Comparison of ENCODE assay signal across 15 cellular contexts in genomic region chr7:125126376-125126775, GRCh38.
DNase-seq lines count a peak whose midpoint lies in the region; TF ChIP-seq lines count a peak whose summit lies in the region.
"Had no signal": no experiment of that assay in that cellular context is flagged by ENCODE, and none has a peak within 500 bp of the region (broad histone marks: within the 10 kb centered on the region; RNA-seq: fewer than 3 reads in every experiment).

No MANE protein-coding gene starts in this region.

- peaks cover 13% of the 10 kb centered on the region for H3K4me1 Mint-ChIP-seq in neural crest cell
- H3K4me1 Mint-ChIP-seq: CD4-positive, alpha-beta memory T cell had no signal

- in situ Hi-C loops in astrocyte of the cerebellum (cut with HindIII; ENCODE audit: low sequenced_read_pairs) (no loop called here), G401 (cut with HindIII; ENCODE audit: low sequenced_read_pairs) (no loop called here)

- H3K36me3 ChIP-seq in SJCRH30 (no peaks in the 10 kb centered on the region), spleen (no peaks in the 10 kb centered on the region)
- H3K36me3 ChIP-seq: BE2C had no signal

- H3K9me3 Mint-ChIP-seq in neural crest cell = peaks cover 9% of the 10 kb centered on the region

- intact Hi-C loops in spleen (cut with DNase I; ENCODE audit: low total_unique reads) = no loop called here

- H3K4me3 ChIP-seq in SJCRH30 (no peak overlapping the region), astrocyte of the cerebellum (ENCODE audit: low read depth, low read length) (no peak overlapping the region), fibroblast of pulmonary artery (replicated peaks; ENCODE audit: low read depth, low read length) (no peak overlapping the region), spleen (no peak overlapping the region)

- peaks cover 20% of the 10 kb centered on the region for H3K4me1 ChIP-seq in SJCRH30
- H3K4me1 ChIP-seq in spleen = no peaks in the 10 kb centered on the region
- H3K4me1 ChIP-seq: BE2C had no signal

- H3K27me3 Mint-ChIP-seq in neural crest cell (ENCODE audit: low read depth) = no peaks in the 10 kb centered on the region
- H3K27me3 Mint-ChIP-seq: CD4-positive, alpha-beta memory T cell had no signal

- no peak overlapping the region for H3K4me3 Mint-ChIP-seq in neural crest cell
- H3K4me3 Mint-ChIP-seq: CD4-positive, alpha-beta memory T cell had no signal

- H3K27ac Mint-ChIP-seq in neural crest cell (ENCODE audit: unreplicated experiment) = peak overlapping the region; percentile 81
- H3K27ac Mint-ChIP-seq: CD4-positive, alpha-beta memory T cell had no signal

- H3K9me3 ChIP-seq in SJCRH30 (replicated peaks) = no peaks in the 10 kb centered on the region
- peaks cover 0 to 5% (median 0%) of the 10 kb centered on the region in 8 donors for H3K9me3 ChIP-seq in spleen
- H3K9me3 ChIP-seq: BE2C had no signal

- TF ChIP-seq POLR2A in spleen (IDR thresholded peaks at IDR 0.05) = no peak

- no peaks in the 10 kb centered on the region for H3K36me3 Mint-ChIP-seq in neural crest cell (ENCODE audit: low read depth)
- H3K36me3 Mint-ChIP-seq: CD4-positive, alpha-beta memory T cell had no signal

- WGBS in spleen, 5 donors = 43 to 69% (median 49%) methylated on average over 1 of the region's 1 CpG

- no peak for TF ChIP-seq CTCF in astrocyte of the cerebellum (IDR thresholded peaks at IDR 0.05; ENCODE audit: low read depth, low read length, missing control alignments)
- no peak for TF ChIP-seq CTCF in fibroblast of pulmonary artery (IDR thresholded peaks at IDR 0.05; ENCODE audit: low read length, missing control alignments)
- TF ChIP-seq CTCF in neural crest cell (conservative IDR thresholded peaks at IDR 0.05) = no peak
- no peak for TF ChIP-seq CTCF in spleen (IDR thresholded peaks at IDR 0.05 in 8 of 11, conservative IDR thresholded peaks at IDR 0.05 in 3 of 11)

- DNase-seq in SJCRH30 = peak; percentile 37 to 60
- DNase-seq in astrocyte of the cerebellum (ENCODE audit: low read depth) = peak; percentile 15
- peak; percentile 71 for DNase-seq in fibroblast of pulmonary artery (ENCODE audit: low read depth)
- no peak for DNase-seq in neural crest cell (ENCODE audit: low read depth, low spot score)
- DNase-seq in G401 (ENCODE audit: low spot score) = no peak
- no peak for DNase-seq in mucosa of gallbladder (ENCODE audit: low spot score)
- DNase-seq in NCI-H774 (lab: John Stamatoyannopoulos, UW) = no peak
- DNase-seq in spleen = no peak
- DNase-seq: ACHN; BE2C; CD4-positive, alpha-beta memory T cell; MM.1S; NCI-H1105; NCI-H1694 treated with DMSO at 0.1 percent for 48 hours; SHP77 had no signal

- H3K27me3 ChIP-seq in SJCRH30 (no peaks in the 10 kb centered on the region), spleen (replicated peaks in 1 of 7) (no peaks in the 10 kb centered on the region)
- H3K27me3 ChIP-seq: BE2C had no signal

- H3K27ac ChIP-seq in SJCRH30 (peak overlapping the region; percentile 57), spleen (no peak overlapping the region)

Comparison
In these comparisons a context has a peak if more than half of its experiments do, and no peak if none do; other contexts are left out.
1. DNase-seq: peak in SJCRH30 (2 of 2), astrocyte of the cerebellum (single experiment) and fibroblast of pulmonary artery (single experiment); none in neural crest cell (single experiment), G401 (single experiment), mucosa of gallbladder (single experiment), NCI-H774 (single experiment) and spleen (single experiment).